1 cellular context compared by ENCODE assay signal in the genomic region with DNA sequence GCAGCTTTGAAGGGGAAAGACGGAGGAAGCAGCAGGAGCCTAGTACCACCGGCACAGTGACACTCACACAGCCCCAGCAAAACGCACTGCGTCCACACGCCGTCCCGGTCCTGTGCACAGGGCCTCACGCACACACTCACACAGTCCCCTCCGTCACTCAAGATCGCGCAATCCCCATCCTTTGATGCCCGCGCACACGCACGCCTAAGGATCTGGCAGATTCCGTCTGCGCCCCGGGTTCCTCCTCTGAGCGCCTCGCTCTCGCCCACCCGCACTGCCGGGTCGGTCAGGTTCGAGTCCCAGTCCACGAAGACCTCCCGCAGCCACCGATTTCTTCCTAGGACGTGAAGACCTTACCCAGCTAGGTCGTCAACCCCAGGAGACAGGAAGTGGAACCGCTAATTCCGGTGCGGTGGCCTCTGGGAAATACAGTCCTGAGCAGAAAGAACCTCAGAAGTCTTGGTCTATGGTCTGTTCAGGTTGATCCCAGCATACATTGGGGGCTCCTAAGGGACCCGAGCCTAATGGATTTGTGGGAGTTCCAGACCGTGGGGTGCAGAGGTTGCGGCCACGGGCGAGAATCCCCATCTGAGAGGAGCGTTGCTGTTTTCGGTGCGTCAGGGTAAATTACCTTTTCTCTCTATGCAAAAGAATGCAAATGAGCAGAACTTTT.
TF ChIP-seq lines count a peak whose summit lies in the region.

A gene (minus strand): TSS at position 400 of the 673 bp plus-strand sequence. CDS start 5,899 bp downstream, outside the sequence.

TF ChIP-seq in HEK293, 187 proteins besides CTCF, POLR2A, EP300 and RAD21 (continued from another document and continues in another):
- TF ChIP-seq BCL11B (tag by site-specific recombination; IDR thresholded peaks at IDR 0.05; ENCODE audit: low read depth): no peak
- TF ChIP-seq ZNF132 (tag by site-specific recombination; IDR thresholded peaks at IDR 0.05; ENCODE audit: borderline replicate concordance): no peak
- TF ChIP-seq IKZF3 (tag by site-specific recombination; IDR thresholded peaks at IDR 0.05): no peak
- no peak for TF ChIP-seq ZNF571 (tag by site-specific recombination; IDR thresholded peaks at IDR 0.05)
- TF ChIP-seq, protein P1, sequence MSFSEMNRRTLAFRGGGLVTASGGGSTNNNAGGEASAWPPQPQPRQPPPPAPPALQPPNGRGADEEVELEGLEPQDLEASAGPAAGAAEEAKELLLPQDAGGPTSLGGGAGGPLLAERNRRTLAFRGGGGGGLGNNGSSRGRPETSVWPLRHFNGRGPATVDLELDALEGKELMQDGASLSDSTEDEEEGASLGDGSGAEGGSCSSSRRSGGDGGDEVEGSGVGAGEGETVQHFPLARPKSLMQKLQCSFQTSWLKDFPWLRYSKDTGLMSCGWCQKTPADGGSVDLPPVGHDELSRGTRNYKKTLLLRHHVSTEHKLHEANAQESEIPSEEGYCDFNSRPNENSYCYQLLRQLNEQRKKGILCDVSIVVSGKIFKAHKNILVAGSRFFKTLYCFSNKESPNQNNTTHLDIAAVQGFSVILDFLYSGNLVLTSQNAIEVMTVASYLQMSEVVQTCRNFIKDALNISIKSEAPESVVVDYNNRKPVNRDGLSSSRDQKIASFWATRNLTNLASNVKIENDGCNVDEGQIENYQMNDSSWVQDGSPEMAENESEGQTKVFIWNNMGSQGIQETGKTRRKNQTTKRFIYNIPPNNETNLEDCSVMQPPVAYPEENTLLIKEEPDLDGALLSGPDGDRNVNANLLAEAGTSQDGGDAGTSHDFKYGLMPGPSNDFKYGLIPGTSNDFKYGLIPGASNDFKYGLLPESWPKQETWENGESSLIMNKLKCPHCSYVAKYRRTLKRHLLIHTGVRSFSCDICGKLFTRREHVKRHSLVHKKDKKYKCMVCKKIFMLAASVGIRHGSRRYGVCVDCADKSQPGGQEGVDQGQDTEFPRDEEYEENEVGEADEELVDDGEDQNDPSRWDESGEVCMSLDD (tag by site-specific recombination; IDR thresholded peaks at IDR 0.05): peak; percentile 26; the same call in 1 of the 2 replicates
- TF ChIP-seq SCRT1 (tag by site-specific recombination; IDR thresholded peaks at IDR 0.05; ENCODE audit: borderline replicate concordance): no peak
- TF ChIP-seq ZNF2 (tag by site-specific recombination; IDR thresholded peaks at IDR 0.05): peak; percentile 95
- TF ChIP-seq ZNF664 (tag by site-specific recombination; IDR thresholded peaks at IDR 0.05): no peak
- peak; percentile 62 for TF ChIP-seq ZFHX2 (tag by site-specific recombination; conservative IDR thresholded peaks at IDR 0.05)
- TF ChIP-seq, protein P2, sequence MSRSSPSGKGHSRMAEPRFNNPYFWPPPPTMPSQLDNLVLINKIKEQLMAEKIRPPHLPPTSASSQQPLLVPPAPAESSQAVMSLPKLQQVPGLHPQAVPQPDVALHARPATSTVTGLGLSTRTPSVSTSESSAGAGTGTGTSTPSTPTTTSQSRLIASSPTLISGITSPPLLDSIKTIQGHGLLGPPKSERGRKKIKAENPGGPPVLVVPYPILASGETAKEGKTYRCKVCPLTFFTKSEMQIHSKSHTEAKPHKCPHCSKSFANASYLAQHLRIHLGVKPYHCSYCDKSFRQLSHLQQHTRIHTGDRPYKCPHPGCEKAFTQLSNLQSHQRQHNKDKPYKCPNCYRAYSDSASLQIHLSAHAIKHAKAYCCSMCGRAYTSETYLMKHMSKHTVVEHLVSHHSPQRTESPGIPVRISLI (tag by site-specific recombination; IDR thresholded peaks at IDR 0.05): no peak
- TF ChIP-seq ZNF514 (tag by site-specific recombination; IDR thresholded peaks at IDR 0.05): no peak
- no peak for TF ChIP-seq ZNF433 (tag by site-specific recombination; IDR thresholded peaks at IDR 0.05; ENCODE audit: low read depth)
- no peak for TF ChIP-seq ZNF248 (tag by site-specific recombination; IDR thresholded peaks at IDR 0.05)
- TF ChIP-seq, protein P3, sequence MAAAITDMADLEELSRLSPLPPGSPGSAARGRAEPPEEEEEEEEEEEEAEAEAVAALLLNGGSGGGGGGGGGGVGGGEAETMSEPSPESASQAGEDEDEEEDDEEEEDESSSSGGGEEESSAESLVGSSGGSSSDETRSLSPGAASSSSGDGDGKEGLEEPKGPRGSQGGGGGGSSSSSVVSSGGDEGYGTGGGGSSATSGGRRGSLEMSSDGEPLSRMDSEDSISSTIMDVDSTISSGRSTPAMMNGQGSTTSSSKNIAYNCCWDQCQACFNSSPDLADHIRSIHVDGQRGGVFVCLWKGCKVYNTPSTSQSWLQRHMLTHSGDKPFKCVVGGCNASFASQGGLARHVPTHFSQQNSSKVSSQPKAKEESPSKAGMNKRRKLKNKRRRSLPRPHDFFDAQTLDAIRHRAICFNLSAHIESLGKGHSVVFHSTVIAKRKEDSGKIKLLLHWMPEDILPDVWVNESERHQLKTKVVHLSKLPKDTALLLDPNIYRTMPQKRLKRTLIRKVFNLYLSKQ (tag by site-specific recombination; IDR thresholded peaks at IDR 0.05; ENCODE audit: borderline replicate concordance): no peak
- peak; percentile 64; the same call in 1 of the 2 replicates for TF ChIP-seq ZFP69B (tag by site-specific recombination; IDR thresholded peaks at IDR 0.05)
- TF ChIP-seq, protein P4, sequence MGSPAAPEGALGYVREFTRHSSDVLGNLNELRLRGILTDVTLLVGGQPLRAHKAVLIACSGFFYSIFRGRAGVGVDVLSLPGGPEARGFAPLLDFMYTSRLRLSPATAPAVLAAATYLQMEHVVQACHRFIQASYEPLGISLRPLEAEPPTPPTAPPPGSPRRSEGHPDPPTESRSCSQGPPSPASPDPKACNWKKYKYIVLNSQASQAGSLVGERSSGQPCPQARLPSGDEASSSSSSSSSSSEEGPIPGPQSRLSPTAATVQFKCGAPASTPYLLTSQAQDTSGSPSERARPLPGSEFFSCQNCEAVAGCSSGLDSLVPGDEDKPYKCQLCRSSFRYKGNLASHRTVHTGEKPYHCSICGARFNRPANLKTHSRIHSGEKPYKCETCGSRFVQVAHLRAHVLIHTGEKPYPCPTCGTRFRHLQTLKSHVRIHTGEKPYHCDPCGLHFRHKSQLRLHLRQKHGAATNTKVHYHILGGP (tag by site-specific recombination; IDR thresholded peaks at IDR 0.05): no peak
- peak; percentile 74 for TF ChIP-seq SP7 (tag by site-specific recombination; IDR thresholded peaks at IDR 0.05)
- no peak for TF ChIP-seq ZNF214 (tag by site-specific recombination; IDR thresholded peaks at IDR 0.05; ENCODE audit: borderline replicate concordance)
- TF ChIP-seq FEZF1 (tag by site-specific recombination; IDR thresholded peaks at IDR 0.05): no peak
- no peak for TF ChIP-seq OVOL3 (tag by site-specific recombination; IDR thresholded peaks at IDR 0.05)
- TF ChIP-seq, protein P5, sequence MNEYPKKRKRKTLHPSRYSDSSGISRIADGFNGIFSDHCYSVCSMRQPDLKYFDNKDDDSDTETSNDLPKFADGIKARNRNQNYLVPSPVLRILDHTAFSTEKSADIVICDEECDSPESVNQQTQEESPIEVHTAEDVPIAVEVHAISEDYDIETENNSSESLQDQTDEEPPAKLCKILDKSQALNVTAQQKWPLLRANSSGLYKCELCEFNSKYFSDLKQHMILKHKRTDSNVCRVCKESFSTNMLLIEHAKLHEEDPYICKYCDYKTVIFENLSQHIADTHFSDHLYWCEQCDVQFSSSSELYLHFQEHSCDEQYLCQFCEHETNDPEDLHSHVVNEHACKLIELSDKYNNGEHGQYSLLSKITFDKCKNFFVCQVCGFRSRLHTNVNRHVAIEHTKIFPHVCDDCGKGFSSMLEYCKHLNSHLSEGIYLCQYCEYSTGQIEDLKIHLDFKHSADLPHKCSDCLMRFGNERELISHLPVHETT (tag by site-specific recombination; IDR thresholded peaks at IDR 0.05): peak; percentile 78; the same call in 1 of the 2 replicates
- TF ChIP-seq ZNF311 (tag by site-specific recombination; IDR thresholded peaks at IDR 0.05; ENCODE audit: borderline replicate concordance): no peak
- no peak for TF ChIP-seq KLF7 (tag by site-specific recombination; IDR thresholded peaks at IDR 0.05; ENCODE audit: borderline replicate concordance)
- TF ChIP-seq, protein P6, sequence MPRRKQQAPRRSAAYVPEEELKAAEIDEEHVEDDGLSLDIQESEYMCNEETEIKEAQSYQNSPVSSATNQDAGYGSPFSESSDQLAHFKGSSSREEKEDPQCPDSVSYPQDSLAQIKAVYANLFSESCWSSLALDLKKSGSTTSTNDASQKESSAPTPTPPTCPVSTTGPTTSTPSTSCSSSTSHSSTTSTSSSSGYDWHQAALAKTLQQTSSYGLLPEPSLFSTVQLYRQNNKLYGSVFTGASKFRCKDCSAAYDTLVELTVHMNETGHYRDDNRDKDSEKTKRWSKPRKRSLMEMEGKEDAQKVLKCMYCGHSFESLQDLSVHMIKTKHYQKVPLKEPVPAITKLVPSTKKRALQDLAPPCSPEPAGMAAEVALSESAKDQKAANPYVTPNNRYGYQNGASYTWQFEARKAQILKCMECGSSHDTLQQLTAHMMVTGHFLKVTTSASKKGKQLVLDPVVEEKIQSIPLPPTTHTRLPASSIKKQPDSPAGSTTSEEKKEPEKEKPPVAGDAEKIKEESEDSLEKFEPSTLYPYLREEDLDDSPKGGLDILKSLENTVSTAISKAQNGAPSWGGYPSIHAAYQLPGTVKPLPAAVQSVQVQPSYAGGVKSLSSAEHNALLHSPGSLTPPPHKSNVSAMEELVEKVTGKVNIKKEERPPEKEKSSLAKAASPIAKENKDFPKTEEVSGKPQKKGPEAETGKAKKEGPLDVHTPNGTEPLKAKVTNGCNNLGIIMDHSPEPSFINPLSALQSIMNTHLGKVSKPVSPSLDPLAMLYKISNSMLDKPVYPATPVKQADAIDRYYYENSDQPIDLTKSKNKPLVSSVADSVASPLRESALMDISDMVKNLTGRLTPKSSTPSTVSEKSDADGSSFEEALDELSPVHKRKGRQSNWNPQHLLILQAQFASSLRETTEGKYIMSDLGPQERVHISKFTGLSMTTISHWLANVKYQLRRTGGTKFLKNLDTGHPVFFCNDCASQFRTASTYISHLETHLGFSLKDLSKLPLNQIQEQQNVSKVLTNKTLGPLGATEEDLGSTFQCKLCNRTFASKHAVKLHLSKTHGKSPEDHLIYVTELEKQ (tag by site-specific recombination; IDR thresholded peaks at IDR 0.05; ENCODE audit: borderline replicate concordance): 0 out of 2 replicates have a peak, but pooled peaks have one; percentile 13
- TF ChIP-seq ZNF626 (tag by site-specific recombination; IDR thresholded peaks at IDR 0.05): no peak
- TF ChIP-seq ZNF23 (tag by site-specific recombination; IDR thresholded peaks at IDR 0.05; ENCODE audit: borderline replicate concordance): no peak
- peak; percentile 96 for TF ChIP-seq ZNF76 (tag by site-specific recombination; IDR thresholded peaks at IDR 0.05; ENCODE audit: borderline replicate concordance, low read depth)
- TF ChIP-seq ZNF624 (tag by site-specific recombination; IDR thresholded peaks at IDR 0.05): no peak
- TF ChIP-seq EGR2 (tag by site-specific recombination; IDR thresholded peaks at IDR 0.05; ENCODE audit: low read depth): no peak
- no peak for TF ChIP-seq ZNF529 (tag by site-specific recombination; IDR thresholded peaks at IDR 0.05; ENCODE audit: insufficient replicate concordance)
- TF ChIP-seq, protein P7, sequence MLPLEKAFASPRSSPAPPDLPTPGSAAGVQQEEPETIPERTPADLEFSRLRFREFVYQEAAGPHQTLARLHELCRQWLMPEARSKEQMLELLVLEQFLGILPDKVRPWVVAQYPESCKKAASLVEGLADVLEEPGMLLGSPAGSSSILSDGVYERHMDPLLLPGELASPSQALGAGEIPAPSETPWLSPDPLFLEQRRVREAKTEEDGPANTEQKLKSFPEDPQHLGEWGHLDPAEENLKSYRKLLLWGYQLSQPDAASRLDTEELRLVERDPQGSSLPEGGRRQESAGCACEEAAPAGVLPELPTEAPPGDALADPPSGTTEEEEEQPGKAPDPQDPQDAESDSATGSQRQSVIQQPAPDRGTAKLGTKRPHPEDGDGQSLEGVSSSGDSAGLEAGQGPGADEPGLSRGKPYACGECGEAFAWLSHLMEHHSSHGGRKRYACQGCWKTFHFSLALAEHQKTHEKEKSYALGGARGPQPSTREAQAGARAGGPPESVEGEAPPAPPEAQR (tag by site-specific recombination; IDR thresholded peaks at IDR 0.05): no peak
- no peak for TF ChIP-seq HOXA7 (CRISPR knock-in tag; IDR thresholded peaks at IDR 0.05; ENCODE audit: borderline replicate concordance)
- no peak for TF ChIP-seq ZNF473 (tag by site-specific recombination; IDR thresholded peaks at IDR 0.05)
- no peak for TF ChIP-seq ZNF138 (tag by site-specific recombination; IDR thresholded peaks at IDR 0.05; ENCODE audit: borderline replicate concordance)
- TF ChIP-seq ZNF114 (tag by site-specific recombination; IDR thresholded peaks at IDR 0.05): no peak
- TF ChIP-seq KLF16 (tag by site-specific recombination; IDR thresholded peaks at IDR 0.05): peak; percentile 94
- TF ChIP-seq MYNN (tag by site-specific recombination; IDR thresholded peaks at IDR 0.05; ENCODE audit: borderline replicate concordance): no peak
- TF ChIP-seq ZNF623 (tag by site-specific recombination; IDR thresholded peaks at IDR 0.05): no peak; the same call in 1 of the 2 replicates
- no peak for TF ChIP-seq ZNF654 (tag by site-specific recombination; IDR thresholded peaks at IDR 0.05; ENCODE audit: low read depth)
- peak; percentile 77 for TF ChIP-seq ZNF501 (tag by site-specific recombination; IDR thresholded peaks at IDR 0.05)
- TF ChIP-seq, protein P8, sequence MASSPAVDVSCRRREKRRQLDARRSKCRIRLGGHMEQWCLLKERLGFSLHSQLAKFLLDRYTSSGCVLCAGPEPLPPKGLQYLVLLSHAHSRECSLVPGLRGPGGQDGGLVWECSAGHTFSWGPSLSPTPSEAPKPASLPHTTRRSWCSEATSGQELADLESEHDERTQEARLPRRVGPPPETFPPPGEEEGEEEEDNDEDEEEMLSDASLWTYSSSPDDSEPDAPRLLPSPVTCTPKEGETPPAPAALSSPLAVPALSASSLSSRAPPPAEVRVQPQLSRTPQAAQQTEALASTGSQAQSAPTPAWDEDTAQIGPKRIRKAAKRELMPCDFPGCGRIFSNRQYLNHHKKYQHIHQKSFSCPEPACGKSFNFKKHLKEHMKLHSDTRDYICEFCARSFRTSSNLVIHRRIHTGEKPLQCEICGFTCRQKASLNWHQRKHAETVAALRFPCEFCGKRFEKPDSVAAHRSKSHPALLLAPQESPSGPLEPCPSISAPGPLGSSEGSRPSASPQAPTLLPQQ (tag by site-specific recombination; IDR thresholded peaks at IDR 0.05): peak; percentile 88
- TF ChIP-seq ZNF239 (tag by site-specific recombination; IDR thresholded peaks at IDR 0.05): no peak
- TF ChIP-seq ZXDB (tag by site-specific recombination; IDR thresholded peaks at IDR 0.05): peak; percentile 92
- peak; percentile 36; the same call in 1 of the 2 replicates for TF ChIP-seq TRIM28 (IDR thresholded peaks at IDR 0.05; ENCODE audit: borderline replicate concordance, low read length)
- no peak for TF ChIP-seq ZNF549 (tag by site-specific recombination; IDR thresholded peaks at IDR 0.05)
- TF ChIP-seq GLIS2 (tag by site-specific recombination; IDR thresholded peaks at IDR 0.05): peak; percentile 93
- TF ChIP-seq YY1 (tag by site-specific recombination; IDR thresholded peaks at IDR 0.05): no peak; the same call in 1 of the 2 replicates
- no peak for TF ChIP-seq ZNF837 (tag by site-specific recombination; IDR thresholded peaks at IDR 0.05)
- no peak for TF ChIP-seq HOXC10 (CRISPR knock-in tag; IDR thresholded peaks at IDR 0.05)
- peak; percentile 75; the same call in 1 of the 2 replicates for TF ChIP-seq REPIN1 (tag by site-specific recombination; IDR thresholded peaks at IDR 0.05; ENCODE audit: low read depth)
- peak; percentile 67 for TF ChIP-seq ZNF366 (tag by site-specific recombination; conservative IDR thresholded peaks at IDR 0.05)
- peak; percentile 42; the same call in 1 of the 2 replicates for TF ChIP-seq SCRT2 (tag by site-specific recombination; IDR thresholded peaks at IDR 0.05)
